In the genomic region with DNA sequence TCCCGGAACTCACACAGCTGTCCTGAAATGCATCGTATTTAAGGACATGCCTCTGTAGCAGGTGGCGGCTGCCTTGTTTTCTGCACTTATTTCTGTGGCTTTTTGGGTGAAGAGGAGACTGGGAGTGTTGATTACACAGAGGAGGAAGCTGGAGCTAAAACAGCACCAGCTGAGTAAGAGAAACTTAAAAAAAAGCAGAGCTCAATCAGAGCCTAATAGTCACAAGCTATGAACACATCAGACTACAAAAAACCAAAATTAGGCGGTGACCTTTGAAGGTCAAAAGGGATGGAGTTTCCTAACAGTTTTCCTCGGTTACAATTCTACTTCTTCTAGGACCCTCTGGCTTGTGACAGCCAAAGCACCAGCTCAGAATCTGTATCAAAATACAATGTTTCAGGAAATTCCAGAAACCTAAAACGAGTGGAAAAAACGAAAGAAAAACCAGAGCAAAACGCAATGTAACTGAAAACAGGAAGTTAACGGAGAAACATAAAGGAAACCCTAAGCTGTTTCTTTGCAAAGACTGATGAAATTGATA, we compare ENCODE assay signal across 8 cellular contexts. TPM values are rescaled to one million over a fixed set of nuclear protein-coding genes. Genes with fewer than 3 reads are reported as not detected.
A peak's percentile ranks its signal among the peaks of the same experiment; 100 is the strongest.
DNase-seq lines count a peak whose midpoint lies in the region; ATAC-seq and TF ChIP-seq lines count a peak whose summit lies in the region.

No MANE protein-coding gene starts in this region.

- H3K27me3 ChIP-seq in H9 (ENCODE audit: insufficient read depth, low read length) (no peaks in the 10 kb centered on the region), thoracic aorta (replicated peaks; ENCODE audit: insufficient read depth) (no peaks in the 10 kb centered on the region)

- H3K56ac ChIP-seq in H9 (ENCODE audit: insufficient read length, low read depth, low read length): no peak overlapping the region

- no peak overlapping the region; a peak in 1 of 5 replicates for H3K4me3 Mint-ChIP-seq in H9

- H4K91ac ChIP-seq in H9 (ENCODE audit: insufficient read length, low read depth, low read length): no peak overlapping the region

- H3K4me1 Mint-ChIP-seq in H9: peaks cover 65 to 83% of the 10 kb centered on the region in 2 experiments

- no peaks in the 10 kb centered on the region for H3K9me2 ChIP-seq in OCI-LY7 (ENCODE audit: insufficient read depth, low read length)

- peaks cover 4% of the 10 kb centered on the region for H3K79me1 ChIP-seq in H9 (ENCODE audit: insufficient read depth, low read depth, low read length, poor library complexity, severe bottlenecking)

- POLR2A ChIA-PET in OCI-LY7 (lab: Charles Lee): interaction anchor here (0.9 to 2.6 kb wide), 2 partner anchors 12 to 23 kb away, joined by 3 to 12 read pairs; no protein-coding TSS in a partner anchor

- no peak overlapping the region for H3T11ph ChIP-seq in H9 (ENCODE audit: low read length)

- no peak overlapping the region for H2BK12ac ChIP-seq in H9 (ENCODE audit: insufficient read length, low read depth, low read length)

- H3K18ac ChIP-seq in H9 (ENCODE audit: insufficient read length, low read depth, low read length): no peak overlapping the region

- H2BK120ac ChIP-seq in H9 (ENCODE audit: low read depth, low read length, poor library complexity, severe bottlenecking): no peak overlapping the region

- H3K79me2 ChIP-seq in H9 (ENCODE audit: insufficient read depth, low read length) (peaks cover 34% of the 10 kb centered on the region; the same call in 1 of the 2 replicates), OCI-LY7 (ENCODE audit: insufficient read depth, low read depth, low read length) (peaks cover 9% of the 10 kb centered on the region; the same call in 1 of the 2 replicates)

- H3K23ac ChIP-seq in H9 (ENCODE audit: insufficient read length, low read depth, low read length): no peak overlapping the region

- WGBS in H9 (ENCODE audit: extremely low coverage, insufficient read length, low lambda C conversion rate): no CpG with 5 or more reads among the region's 9 CpGs

- H3K27ac ChIP-seq in H9 (ENCODE audit: insufficient read length, low read depth, low read length) (no peak overlapping the region), OCI-LY7 (ENCODE audit: low read depth, low read length, poor library complexity, severe bottlenecking) (peak overlapping the region; percentile 63), thoracic aorta (peak overlapping the region; percentile 47 to 66)

- no peak overlapping the region for H4K8ac ChIP-seq in H9 (replicated peaks; ENCODE audit: insufficient read length, low read depth, low read length)

- H3K4me1 ChIP-seq in H9 (ENCODE audit: insufficient read depth, low read length) (peaks cover 13% of the 10 kb centered on the region), OCI-LY7 (ENCODE audit: insufficient read depth, low read length, poor library complexity, severe bottlenecking) (peaks cover 22% of the 10 kb centered on the region), thoracic aorta (ENCODE audit: control insufficient read depth in 1 of 2, low read depth in 2 of 2) (peaks cover 4 to 13% of the 10 kb centered on the region in 2 donors)

- no peak overlapping the region for H2BK15ac ChIP-seq in H9 (ENCODE audit: low read depth, low read length)

- H3K9ac ChIP-seq in H9 (ENCODE audit: extremely low read depth, insufficient read length, low read length): peak overlapping the region; percentile 14

- no peak overlapping the region for H2BK20ac ChIP-seq in H9 (ENCODE audit: low read depth, low read length, poor library complexity, severe bottlenecking)

- no peaks in the 10 kb centered on the region for H4K20me1 ChIP-seq in H9 (ENCODE audit: control insufficient read depth, insufficient read depth, insufficient read length)
- H4K20me1 ChIP-seq in OCI-LY7 (ENCODE audit: insufficient read depth, low read length): no peaks in the 10 kb centered on the region

- no peak overlapping the region for H2BK5ac ChIP-seq in H9 (ENCODE audit: insufficient read length, low read length)

- H2AFZ ChIP-seq in H9 (ENCODE audit: low read length): no peak overlapping the region
- peak overlapping the region; percentile 64; the same call in 1 of the 2 replicates for H2AFZ ChIP-seq in OCI-LY7 (ENCODE audit: low read length)

- no peaks in the 10 kb centered on the region; a peak in 2 of 5 replicates for H3K9me3 Mint-ChIP-seq in H9

- H3K36me3 Mint-ChIP-seq in H9 (ENCODE audit: insufficient read depth in 1 of 3, low read depth in 3 of 3): peaks cover 19 to 53% (median 27%) of the 10 kb centered on the region in 3 experiments

- no peak overlapping the region for H2AK5ac ChIP-seq in H9 (ENCODE audit: insufficient read length, low read length)

- H4K5ac ChIP-seq in H9 (ENCODE audit: insufficient read length, low read depth, low read length): no peak overlapping the region

- H3K4me3 ChIP-seq in OCI-LY7 (ENCODE audit: low read depth, low read length, poor library complexity, severe bottlenecking) (peak overlapping the region; percentile 64), fibroblast of the aortic adventitia (ENCODE audit: low read depth, low read length) (peak overlapping the region; percentile 49), thoracic aorta (peak overlapping the region; percentile 68)

- CTCF ChIA-PET in OCI-LY7 (lab: Charles Lee; ENCODE audit: unreplicated experiment): no interaction called here

- H3K4me2 ChIP-seq in H9 (ENCODE audit: insufficient read depth, insufficient read length, low read length) (no peak overlapping the region), OCI-LY7 (ENCODE audit: low read length) (peak overlapping the region; percentile 85)

- H3K23me2 ChIP-seq in H9 (ENCODE audit: insufficient read length, low read depth, low read length, poor library complexity, severe bottlenecking): no peaks in the 10 kb centered on the region

- H3K36me3 ChIP-seq in OCI-LY7 (ENCODE audit: insufficient read depth, low read length) (no peaks in the 10 kb centered on the region), thoracic aorta (no peaks in the 10 kb centered on the region)

- DNase-seq in GM13977 (ENCODE audit: low spot score): peak; percentile 47
- DNase-seq in H9: no peak
- DNase-seq in OCI-LY7 (ENCODE audit: low spot score): peak; percentile 42
- DNase-seq in fibroblast of the aortic adventitia (ENCODE audit: low read depth): peak; percentile 35
- no peak for DNase-seq in thoracic aorta (ENCODE audit: low spot score)
- DNase-seq in AG08396 (ENCODE audit: low spot score): no peak
- DNase-seq in left colon: no peak
- no peak for DNase-seq in foreskin melanocyte

- no peak for ATAC-seq in thoracic aorta (ENCODE audit: insufficient number of reproducible peaks, low FRiP score, low read depth)
- no peak for ATAC-seq in left colon

- H3K27me3 Mint-ChIP-seq in H9 (ENCODE audit: low read depth): no peaks in the 10 kb centered on the region

- no peak for TF ChIP-seq CTCF in GM13977 (IDR thresholded peaks at IDR 0.05; ENCODE audit: extremely low read depth, insufficient read depth, missing control alignments)
- TF ChIP-seq CTCF in H9 (conservative IDR thresholded peaks at IDR 0.05): no peak
- TF ChIP-seq CTCF in OCI-LY7 (conservative IDR thresholded peaks at IDR 0.05; ENCODE audit: low read length): no peak
- TF ChIP-seq CTCF in fibroblast of the aortic adventitia (IDR thresholded peaks at IDR 0.05; ENCODE audit: insufficient read depth, low read length): no peak
- TF ChIP-seq CTCF in thoracic aorta (IDR thresholded peaks at IDR 0.05): no peak

- intact Hi-C loops in OCI-LY7 (cut with micrococcal nuclease; ENCODE audit: unreplicated experiment): no loop called here
- intact Hi-C loops in left colon (cut with DNase I, micrococcal nuclease): no loop called here

- BruUV-seq in OCI-LY7 (replicated peaks; lab: Mats Ljungman, UMichigan): no TSS peak

- no peak overlapping the region for H3K4ac ChIP-seq in H9 (ENCODE audit: low read depth, low read length)

- in situ Hi-C loops in GM13977 (cut with MboI; ENCODE audit: low pct_unique_long_range_greater_than_20kb, low sequenced_read_pairs, unreplicated experiment): no loop called here

- peak overlapping the region; percentile 20; the same call in 1 of the 2 replicates for H3K14ac ChIP-seq in H9 (ENCODE audit: insufficient read depth, low read length)

- H3K9me3 ChIP-seq in H9 (ENCODE audit: control insufficient read depth, low read depth, low read length) (no peaks in the 10 kb centered on the region), OCI-LY7 (ENCODE audit: low read length) (no peaks in the 10 kb centered on the region), thoracic aorta (no peaks in the 10 kb centered on the region)

- H3K27ac Mint-ChIP-seq in H9: peak overlapping the region; percentile 2 to 92 (median 74); a peak in 5 of 7 replicates

RNA-seq across cellular contexts. Expression of a gene that starts 13.5 kb away (rescaled TPM):
- total RNA-seq in H9 (2021) (98.8 and 108 TPM in 2 replicates), OCI-LY7 (2022) (23.6 and 26.7 TPM in 2 replicates), fibroblast of the aortic adventitia (ENCODE audit: low replicate concordance) (5.7 and 7.5 TPM in 2 replicates), thoracic aorta (10 to 100 TPM in 1 of 2 donors, 1 to 10 TPM in 1; 8.1 to 54.3 TPM), left colon (10 to 100 TPM; 26.8 to 29.3 TPM)
- total RNA-seq in OCI-LY7 (2014; rRNA removed; shearing (Covaris generic)): 9.9 and 14.6 TPM in 2 replicates

Comparison
In these comparisons a context has a peak if more than half of its experiments do, and no peak if none do; other contexts are left out.
1. DNase-seq: peak in GM13977 (single experiment), OCI-LY7 (single experiment) and fibroblast of the aortic adventitia (single experiment); none in H9 (single experiment), thoracic aorta (single experiment), AG08396 (single experiment), left colon (0 of 2) and foreskin melanocyte (single experiment).
2. Peak in every context shown above with its lines, with median percentiles within 50 percentile points of each other: H3K4me3 ChIP-seq.